Comparison of ENCODE assay signal across 10 cellular contexts in the genomic region with DNA sequence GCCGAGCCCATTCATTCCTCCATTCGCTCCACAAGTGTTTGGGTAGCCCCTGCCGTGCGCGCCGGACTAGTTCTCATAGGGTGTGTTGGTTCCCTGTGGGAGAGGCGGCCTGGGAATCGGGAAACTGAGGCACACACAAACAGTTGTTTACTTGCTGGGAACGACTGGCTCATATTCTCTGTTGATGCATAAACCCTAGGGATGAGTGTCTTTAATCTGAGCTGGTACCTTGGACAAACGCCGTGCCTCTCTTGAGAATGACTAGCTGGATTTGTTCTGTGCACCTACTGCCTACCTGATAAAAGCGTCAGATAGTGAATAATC. TPM values are rescaled to one million over a fixed set of nuclear protein-coding genes. Genes with fewer than 3 reads are reported as not detected.
DNase-seq lines count a peak whose midpoint lies in the region; ATAC-seq and TF ChIP-seq lines count a peak whose summit lies in the region.
"Had no signal": no experiment of that assay in that cellular context is flagged by ENCODE, and none has a peak within 500 bp of the region (broad histone marks: within the 10 kb centered on the region; RNA-seq: fewer than 3 reads in every experiment).

No MANE protein-coding gene starts in this region.

- no peak for DNase-seq in T-helper 2 cell treated with Interferon-gamma antibody and Interleukin-4, amounts not matched to agents 5 μg/mL and 100 μg/mL, for 36 hours (ENCODE audit: low spot score)
- no peak for DNase-seq in T-helper 2 cell
- no peak for DNase-seq in testis
- no peak for DNase-seq in GM03348 (ENCODE audit: low spot score)
- DNase-seq in SKM-1 treated with dmso at 0.1 percent for 144 hours (lab: John Stamatoyannopoulos, UW; ENCODE audit: unreplicated experiment) = no peak
- DNase-seq: Karpas-422 had no signal

- H3K4me1 Mint-ChIP-seq in T-helper 2 cell treated with Interferon-gamma antibody and Interleukin-4, amounts not matched to agents 5 μg/mL and 100 μg/mL, for 36 hours (ENCODE audit: low read depth) = peaks cover 21% of the 10 kb centered on the region
- peaks cover 33% of the 10 kb centered on the region for H3K4me1 Mint-ChIP-seq in brain

- intact Hi-C loops in testis (cut with DNase I; ENCODE audit: low total_unique reads) = no loop called here

- peak overlapping the region; percentile 83 for H3K4me3 Mint-ChIP-seq in T-helper 2 cell treated with Interferon-gamma antibody and Interleukin-4, amounts not matched to agents 5 μg/mL and 100 μg/mL, for 36 hours
- H3K4me3 Mint-ChIP-seq in brain = peak overlapping the region in 3 of 5 experiments; percentile 40 to 64 (median 47)

- H3K27ac ChIP-seq in layer of hippocampus (ENCODE audit: low read depth, low read length) (peak overlapping the region; percentile 84), testis (peak overlapping the region; percentile 68 to 93)
- H3K27ac ChIP-seq: A549 had no signal

- ATAC-seq in GM19351 (IDR thresholded peaks at IDR 0.05; ENCODE audit: unreplicated experiment) = no peak
- ATAC-seq: A549 had no signal

- H3K27me3 ChIP-seq in layer of hippocampus (ENCODE audit: control insufficient read depth, insufficient read depth, low read length) (no peaks in the 10 kb centered on the region), testis (no peaks in the 10 kb centered on the region)

- H3K36me3 Mint-ChIP-seq in T-helper 2 cell treated with Interferon-gamma antibody and Interleukin-4, amounts not matched to agents 5 μg/mL and 100 μg/mL, for 36 hours (ENCODE audit: low read depth) = peaks cover 1% of the 10 kb centered on the region
- H3K36me3 Mint-ChIP-seq in brain = no peaks in the 10 kb centered on the region

- H3K36me3 ChIP-seq in testis (ENCODE audit: low read depth, missing control alignments) = no peaks in the 10 kb centered on the region

- 27 to 45% methylated on average over 12 of the region's 12 CpGs for WGBS in testis, 2 donors

- peak overlapping the region; percentile 77 for H3K27ac Mint-ChIP-seq in T-helper 2 cell treated with Interferon-gamma antibody and Interleukin-4, amounts not matched to agents 5 μg/mL and 100 μg/mL, for 36 hours
- H3K27ac Mint-ChIP-seq in brain = peak overlapping the region in 1 of 5 experiments; percentile 64

- no peaks in the 10 kb centered on the region for H3K9me3 Mint-ChIP-seq in T-helper 2 cell treated with Interferon-gamma antibody and Interleukin-4, amounts not matched to agents 5 μg/mL and 100 μg/mL, for 36 hours
- H3K9me3 Mint-ChIP-seq in brain = peaks cover 0 to 5% (median 0%) of the 10 kb centered on the region in 5 experiments

- H3K9me3 ChIP-seq in testis = no peaks in the 10 kb centered on the region
- H3K9me3 ChIP-seq: A549 had no signal

- peak overlapping the region; percentile 71 to 83 for H3K4me3 ChIP-seq in testis
- H3K4me3 ChIP-seq: A549 had no signal

- TF ChIP-seq CTCF in brain (conservative IDR thresholded peaks at IDR 0.05) = no peak
- no peak for TF ChIP-seq CTCF in testis (IDR thresholded peaks at IDR 0.05)

- H3K4me1 ChIP-seq in testis = peaks cover 11% of the 10 kb centered on the region
- H3K4me1 ChIP-seq: A549 had no signal

- no peak for TF ChIP-seq POLR2A in testis (IDR thresholded peaks at IDR 0.05)

- H3K27me3 Mint-ChIP-seq in T-helper 2 cell treated with Interferon-gamma antibody and Interleukin-4, amounts not matched to agents 5 μg/mL and 100 μg/mL, for 36 hours (ENCODE audit: low read depth) = no peaks in the 10 kb centered on the region
- H3K27me3 Mint-ChIP-seq in brain = peaks cover 41% of the 10 kb centered on the region

RNA-seq across cellular contexts. Expression of a gene that starts 0.7 kb away (rescaled TPM):
- polyA plus RNA-seq in brain (ENCODE audit: insufficient read depth, low read depth, low replicate concordance) (24.2 TPM), testis (ENCODE audit: insufficient read depth, low read depth, low replicate concordance) (183 TPM)
- total RNA-seq in testis = 100 to 1,000 TPM in 1 of 2 donors, 10 to 100 TPM in 1; 88.4 to 145 TPM

RNA-seq across cellular contexts. Expression of a gene that starts 30.7 kb away (rescaled TPM):
- polyA plus RNA-seq in brain (ENCODE audit: insufficient read depth, low read depth, low replicate concordance) (34.7 TPM), testis (ENCODE audit: insufficient read depth, low read depth, low replicate concordance) (12.2 TPM)
- total RNA-seq in testis = 10 to 100 TPM; 14.8 to 25.2 TPM

RNA-seq across cellular contexts. Expression of a gene that starts 34.3 kb away (rescaled TPM):
- 50.2 TPM for polyA plus RNA-seq in brain (ENCODE audit: insufficient read depth, low read depth, low replicate concordance)
- total RNA-seq in testis = 10 to 100 TPM; 82.3 to 93.1 TPM
- polyA plus RNA-seq in testis (ENCODE audit: insufficient read depth, low read depth, low replicate concordance) = 135 TPM
